ENCODE assay signal across 11 cellular contexts in the genomic region with DNA sequence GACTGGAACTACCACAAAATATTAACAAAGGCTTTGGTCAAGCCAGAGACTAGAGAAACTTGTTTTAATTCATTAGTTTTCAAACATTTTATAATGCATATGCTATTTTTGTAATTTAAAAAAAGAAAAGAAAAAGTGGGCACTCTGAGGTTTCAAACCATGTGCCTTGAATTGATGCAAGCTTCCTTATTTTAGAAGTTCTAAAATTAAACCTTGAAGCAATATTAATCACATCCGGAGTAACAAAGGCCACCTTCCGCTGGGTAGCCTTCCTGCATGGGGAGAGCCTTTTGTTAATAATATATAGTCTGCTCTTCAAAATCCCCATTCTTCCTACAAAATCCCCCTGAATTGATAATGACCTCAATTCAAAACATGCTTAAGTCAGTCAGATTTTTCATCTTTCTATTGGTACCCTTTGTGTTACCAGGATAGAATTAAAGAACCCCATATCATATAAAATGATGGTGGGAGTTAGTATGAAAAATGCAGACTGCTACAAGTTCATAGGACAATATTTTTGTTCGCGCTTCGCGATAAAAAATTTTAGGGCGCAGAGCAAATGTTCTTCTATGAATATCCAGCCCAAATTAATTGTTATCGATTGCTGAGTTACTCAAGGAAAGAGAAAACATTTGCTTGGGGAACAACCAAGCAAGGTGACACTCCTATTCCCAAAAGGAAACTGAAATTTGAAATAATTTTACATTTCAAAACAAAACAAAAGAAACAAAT. TPM values are rescaled to one million over a fixed set of nuclear protein-coding genes. Genes with fewer than 3 reads are reported as not detected.
A peak's percentile ranks its signal among the peaks of the same experiment; 100 is the strongest.
DNase-seq lines count a peak whose midpoint lies in the region; ATAC-seq and TF ChIP-seq lines count a peak whose summit lies in the region.
"Had no signal": no experiment of that assay in that cellular context is flagged by ENCODE, and none has a peak within 500 bp of the region (broad histone marks: within the 10 kb centered on the region; RNA-seq: fewer than 3 reads in every experiment).

No MANE protein-coding gene starts in this region.

- peaks cover 0 to 7% (median 4%) of the 10 kb centered on the region in 5 donors for H3K27me3 Mint-ChIP-seq in naive thymus-derived CD4-positive, alpha-beta T cell
- peaks cover 4% of the 10 kb centered on the region for H3K27me3 Mint-ChIP-seq in nephron progenitor cell (ENCODE audit: low read depth, poor library complexity)

- H3K4me2 ChIP-seq in PC-3 (ENCODE audit: low read length): no peak overlapping the region

- H3K4me3 ChIP-seq in naive thymus-derived CD4-positive, alpha-beta T cell (ENCODE audit: low read length): no peak overlapping the region
- no peak overlapping the region for H3K4me3 ChIP-seq in PC-3 (ENCODE audit: low read length)

- ATAC-seq in GM18907 (IDR thresholded peaks at IDR 0.05; ENCODE audit: unreplicated experiment) (peak; percentile 63), HG02678 (IDR thresholded peaks at IDR 0.05; ENCODE audit: unreplicated experiment) (peak; percentile 68), PC-3 (no peak)
- peak; percentile 37 for ATAC-seq in naive thymus-derived CD4-positive, alpha-beta T cell

- H3K9me2 ChIP-seq in PC-3 (replicated peaks; ENCODE audit: low read length): no peaks in the 10 kb centered on the region

- peaks cover 14% of the 10 kb centered on the region for H3K79me2 ChIP-seq in PC-3 (ENCODE audit: low read length)

- no peaks in the 10 kb centered on the region for H3K36me3 ChIP-seq in naive thymus-derived CD4-positive, alpha-beta T cell (ENCODE audit: control insufficient read depth in 2 of 3, insufficient read depth in 3 of 3, low read length in 3 of 3)
- 0 out of 2 replicates have a peak, but pooled peaks cover 3% of the 10 kb centered on the region for H3K36me3 ChIP-seq in PC-3 (ENCODE audit: low read depth, low read length)

- H3F3A ChIP-seq in PC-3 (ENCODE audit: low read length, unreplicated experiment): no peaks in the 10 kb centered on the region

- POLR2A ChIA-PET in naive thymus-derived CD4-positive, alpha-beta T cell (lab: Charles Lee): no interaction called here
- POLR2A ChIA-PET in PC-3 (lab: Charles Lee; ENCODE audit: unreplicated experiment): no interaction called here

- no TSS peak for BruUV-seq in PC-3 (replicated peaks; lab: Mats Ljungman, UMichigan)

- H3K4me1 Mint-ChIP-seq in naive thymus-derived CD4-positive, alpha-beta T cell: peaks cover 0 to 9% (median 0%) of the 10 kb centered on the region in 7 donors
- H3K4me1 Mint-ChIP-seq in nephron progenitor cell: peaks cover 9% of the 10 kb centered on the region

- intact Hi-C loops in naive thymus-derived CD4-positive, alpha-beta T cell (cut with micrococcal nuclease): no loop called here
- intact Hi-C loops in PC-3 (cut with micrococcal nuclease): no loop called here

- H3K27ac ChIP-seq in naive thymus-derived CD4-positive, alpha-beta T cell (ENCODE audit: low read depth, low read length): no peak overlapping the region
- H3K27ac ChIP-seq in PC-3 (ENCODE audit: low read length): no peak overlapping the region

- CTCF ChIA-PET in naive thymus-derived CD4-positive, alpha-beta T cell (lab: Charles Lee): no interaction called here
- CTCF ChIA-PET in PC-3 (lab: Charles Lee): no interaction called here

- no peak overlapping the region for H3K27ac Mint-ChIP-seq in naive thymus-derived CD4-positive, alpha-beta T cell
- H3K27ac Mint-ChIP-seq in nephron progenitor cell: no peak overlapping the region

- no peaks in the 10 kb centered on the region for H3K9me3 ChIP-seq in naive thymus-derived CD4-positive, alpha-beta T cell (ENCODE audit: control insufficient read depth in 2 of 3, low read length in 3 of 3)
- no peaks in the 10 kb centered on the region for H3K9me3 ChIP-seq in PC-3 (ENCODE audit: low read length)

- no peaks in the 10 kb centered on the region for H3K4me1 ChIP-seq in naive thymus-derived CD4-positive, alpha-beta T cell (ENCODE audit: control insufficient read depth in 2 of 2, insufficient read depth in 2 of 2, low read length in 2 of 2)
- no peaks in the 10 kb centered on the region for H3K4me1 ChIP-seq in PC-3 (ENCODE audit: insufficient read depth, low read length)

- peak; percentile 16 to 25 for DNase-seq in Kasumi-1 (lab: John Stamatoyannopoulos, UW)
- no peak for DNase-seq in naive thymus-derived CD4-positive, alpha-beta T cell
- no peak for DNase-seq in HK-2 (ENCODE audit: unreplicated experiment)
- no peak for DNase-seq in PC-3
- no peak for DNase-seq in DMS153 (lab: John Stamatoyannopoulos, UW)
- no peak for DNase-seq in nephron progenitor cell
- DNase-seq: mammary epithelial cell, NCI-H1048 had no signal

- peaks cover 0 to 14% (median 0%) of the 10 kb centered on the region in 5 donors for H3K36me3 Mint-ChIP-seq in naive thymus-derived CD4-positive, alpha-beta T cell
- H3K36me3 Mint-ChIP-seq in nephron progenitor cell (ENCODE audit: low read depth): peaks cover 16% of the 10 kb centered on the region

- no peaks in the 10 kb centered on the region for H3K27me3 ChIP-seq in naive thymus-derived CD4-positive, alpha-beta T cell (ENCODE audit: control insufficient read depth in 2 of 2, insufficient read depth in 2 of 2, low read length in 2 of 2)
- H3K27me3 ChIP-seq in PC-3 (ENCODE audit: low read length): no peaks in the 10 kb centered on the region

- H4K20me1 ChIP-seq in PC-3 (ENCODE audit: low read length): no peaks in the 10 kb centered on the region

- no peak overlapping the region for H3K9ac ChIP-seq in PC-3 (ENCODE audit: low read length)

- no peak overlapping the region for H2AFZ ChIP-seq in PC-3 (ENCODE audit: low read length)

- no peaks in the 10 kb centered on the region for H3K9me3 Mint-ChIP-seq in naive thymus-derived CD4-positive, alpha-beta T cell
- H3K9me3 Mint-ChIP-seq in nephron progenitor cell: peaks cover 4% of the 10 kb centered on the region

- TF ChIP-seq CTCF in PC-3 (conservative IDR thresholded peaks at IDR 0.05; ENCODE audit: low read depth, low read length): no peak
- TF ChIP-seq CTCF in nephron progenitor cell (IDR thresholded peaks at IDR 0.05): no peak

- H3K4me3 Mint-ChIP-seq in naive thymus-derived CD4-positive, alpha-beta T cell: no peak overlapping the region
- no peak overlapping the region for H3K4me3 Mint-ChIP-seq in nephron progenitor cell

RNA-seq across cellular contexts. Expression of gene LDHAL6B, which starts 30.6 kb away (rescaled TPM):
- total RNA-seq in naive thymus-derived CD4-positive, alpha-beta T cell: not detected
- polyA plus RNA-seq in naive thymus-derived CD4-positive, alpha-beta T cell: not detected
- total RNA-seq in PC-3 (2014; rRNA removed): not detected in 2 replicates
- total RNA-seq: mammary epithelial cell; T-helper 1 cell treated with Interleukin-12 subunit alpha and Interleukin-12 subunit beta and Interleukin-4 antibody, amounts not matched to agents 30 ng/mL and 1 ng/mL, for 36 hours had no signal
- polyA plus RNA-seq: mammary epithelial cell had no signal

Comparison
In these comparisons a context has a peak if more than half of its experiments do, and no peak if none do; other contexts are left out.
1. DNase-seq: peak in Kasumi-1 (2 of 2); none in naive thymus-derived CD4-positive, alpha-beta T cell (0 of 9), HK-2 (single experiment), PC-3 (single experiment), DMS153 (single experiment) and nephron progenitor cell (single experiment).